In the genomic region with DNA sequence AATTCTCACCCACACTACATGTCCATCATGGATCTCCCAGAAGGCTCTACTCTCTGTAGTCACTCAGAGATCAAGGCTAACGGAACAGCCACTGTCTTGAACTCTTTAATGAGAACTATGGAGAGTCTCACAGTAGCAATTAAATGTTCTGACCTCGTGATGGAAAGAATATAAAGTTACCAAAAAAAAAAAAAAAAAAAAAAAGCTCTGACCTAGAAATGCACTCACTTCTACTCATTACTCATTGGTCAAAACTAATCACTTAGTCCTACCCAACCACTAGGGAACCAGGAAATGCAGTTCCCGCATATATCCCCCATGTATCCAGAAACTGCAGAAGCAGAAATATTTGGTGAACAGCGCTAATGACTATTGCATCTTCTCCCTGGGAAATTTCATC, we compare ENCODE assay signal across 19 cellular contexts. TPM values are rescaled to one million over a fixed set of nuclear protein-coding genes. Genes with fewer than 3 reads are reported as not detected.
DNase-seq lines count a peak whose midpoint lies in the region; ATAC-seq lines count a peak whose summit lies in the region.
"Had no signal": no experiment of that assay in that cellular context is flagged by ENCODE, and none has a peak within 500 bp of the region (broad histone marks: within the 10 kb centered on the region; RNA-seq: fewer than 3 reads in every experiment).

No MANE protein-coding gene starts in this region.

- H3K4me1 Mint-ChIP-seq in activated CD4-positive, alpha-beta T cell treated with anti-CD3 and anti-CD28 coated beads, Interleukin-2, amount 10 ng/mL, durations not matched to agents 24 days and 14 days = peaks cover 52% of the 10 kb centered on the region
- peaks cover 35% of the 10 kb centered on the region for H3K4me1 Mint-ChIP-seq in stimulated activated memory B cell treated with anti-CD40 and anti-IgM and Interleukin-4, amounts not matched to agents 10 μg/mL and 1 μg/mL and 100 μg/mL, for 72 hours

- intact Hi-C loops in activated CD4-positive, alpha-beta T cell treated with anti-CD3 and anti-CD28 coated beads, Interleukin-2, amount 10 ng/mL, durations not matched to agents 24 days and 14 days (cut with micrococcal nuclease) = loop anchor here (2.0 kb wide), 1 partner anchor 79 kb away; a partner anchor contains a TSS

- peaks cover 16% of the 10 kb centered on the region for H3K9me3 Mint-ChIP-seq in activated CD4-positive, alpha-beta T cell treated with anti-CD3 and anti-CD28 coated beads, Interleukin-2, amount 10 ng/mL, durations not matched to agents 24 days and 14 days
- H3K9me3 Mint-ChIP-seq in stimulated activated memory B cell treated with anti-CD40 and anti-IgM and Interleukin-4, amounts not matched to agents 10 μg/mL and 1 μg/mL and 100 μg/mL, for 72 hours = peaks cover 7% of the 10 kb centered on the region

- DNase-seq in activated CD4-positive, alpha-beta T cell treated with anti-CD3 and anti-CD28 coated beads, Interleukin-2, amount 10 ng/mL, durations not matched to agents 24 days and 14 days = no peak
- no peak for DNase-seq in activated CD4-positive, alpha-beta T cell treated with anti-CD3 and anti-CD28 coated beads for 1 hour
- DNase-seq in MV-4-11 (lab: John Stamatoyannopoulos, UW) (peak; percentile 25), amniotic epithelial cell (ENCODE audit: low read depth) (peak; percentile 23), NCI-H446 treated with DMSO at 0.1 percent for 48 hours (lab: John Stamatoyannopoulos, UW) (no peak)
- DNase-seq: DMS 273 treated with DMSO at 0.1 percent for 48 hours, GDM1, GOT3, KG1, NCI-H1048, NCI-H1436 treated with DMSO at 0.1 percent for 48 hours, NCI-H2029 treated with DMSO at 0.1 percent for 48 hours, NCI-H2171 treated with DMSO at 0.1 percent for 48 hours, NCI-H510A, NCI-H82, PC-9 had no signal

- peak overlapping the region; percentile 56 for H3K27ac Mint-ChIP-seq in activated CD4-positive, alpha-beta T cell treated with anti-CD3 and anti-CD28 coated beads, Interleukin-2, amount 10 ng/mL, durations not matched to agents 24 days and 14 days
- H3K27ac Mint-ChIP-seq in stimulated activated memory B cell treated with anti-CD40 and anti-IgM and Interleukin-4, amounts not matched to agents 10 μg/mL and 1 μg/mL and 100 μg/mL, for 72 hours = peak overlapping the region; percentile 21

- no peaks in the 10 kb centered on the region for H3K27me3 Mint-ChIP-seq in activated CD4-positive, alpha-beta T cell treated with anti-CD3 and anti-CD28 coated beads, Interleukin-2, amount 10 ng/mL, durations not matched to agents 24 days and 14 days
- H3K27me3 Mint-ChIP-seq in stimulated activated memory B cell treated with anti-CD40 and anti-IgM and Interleukin-4, amounts not matched to agents 10 μg/mL and 1 μg/mL and 100 μg/mL, for 72 hours = no peaks in the 10 kb centered on the region

- H3K36me3 Mint-ChIP-seq in activated CD4-positive, alpha-beta T cell treated with anti-CD3 and anti-CD28 coated beads, Interleukin-2, amount 10 ng/mL, durations not matched to agents 24 days and 14 days (ENCODE audit: low read depth) = peaks cover 11% of the 10 kb centered on the region
- H3K36me3 Mint-ChIP-seq in stimulated activated memory B cell treated with anti-CD40 and anti-IgM and Interleukin-4, amounts not matched to agents 10 μg/mL and 1 μg/mL and 100 μg/mL, for 72 hours = peaks cover 6% of the 10 kb centered on the region

- ATAC-seq in stimulated activated memory B cell treated with anti-CD40 and anti-IgM and Interleukin-4, amounts not matched to agents 10 μg/mL and 1 μg/mL and 100 μg/mL, for 72 hours = no peak
- ATAC-seq in GM19324 (IDR thresholded peaks at IDR 0.05; ENCODE audit: low FRiP score, unreplicated experiment) (no peak), GM19455 (IDR thresholded peaks at IDR 0.05; ENCODE audit: unreplicated experiment) (no peak)

- H3K4me3 Mint-ChIP-seq in activated CD4-positive, alpha-beta T cell treated with anti-CD3 and anti-CD28 coated beads, Interleukin-2, amount 10 ng/mL, durations not matched to agents 24 days and 14 days = no peak overlapping the region
- H3K4me3 Mint-ChIP-seq in stimulated activated memory B cell treated with anti-CD40 and anti-IgM and Interleukin-4, amounts not matched to agents 10 μg/mL and 1 μg/mL and 100 μg/mL, for 72 hours = no peak overlapping the region

RNA-seq across cellular contexts. Expression of a gene that starts 29.4 kb away (rescaled TPM):
- 21.3 and 25.1 TPM in 2 replicates for total RNA-seq in activated CD4-positive, alpha-beta T cell treated with anti-CD3 and anti-CD28 coated beads, Interleukin-2, amount 10 ng/mL, durations not matched to agents 24 days and 14 days

RNA-seq across cellular contexts. Expression of a gene that starts 46.4 kb away (rescaled TPM):
- total RNA-seq in activated CD4-positive, alpha-beta T cell treated with anti-CD3 and anti-CD28 coated beads, Interleukin-2, amount 10 ng/mL, durations not matched to agents 24 days and 14 days = 1.5 and 1.6 TPM in 2 replicates

Comparison
In these comparisons a context has a peak if more than half of its experiments do, and no peak if none do; other contexts are left out.
1. DNase-seq: peak in MV-4-11 (single experiment) and amniotic epithelial cell (single experiment); none in activated CD4-positive, alpha-beta T cell treated with anti-CD3 and anti-CD28 coated beads, Interleukin-2, amount 10 ng/mL, durations not matched to agents 24 days and 14 days (single experiment), activated CD4-positive, alpha-beta T cell treated with anti-CD3 and anti-CD28 coated beads for 1 hour (single experiment) and NCI-H446 treated with DMSO at 0.1 percent for 48 hours (single experiment).